ENCODE assay signal across 21 cellular contexts in genomic region chr13:112756081-112756480, GRCh38.
A peak's percentile ranks its signal among the peaks of the same experiment; 100 is the strongest.
DNase-seq lines count a peak whose midpoint lies in the region; FAIRE-seq and TF ChIP-seq lines count a peak whose summit lies in the region.
"Had no signal": no experiment of that assay in that cellular context is flagged by ENCODE, and none has a peak within 500 bp of the region (broad histone marks: within the 10 kb centered on the region; RNA-seq: fewer than 3 reads in every experiment).

No MANE protein-coding gene starts in this region.

- H3K36me3 ChIP-seq in H1 (ENCODE audit: control insufficient read depth in 2 of 4, insufficient read depth in 4 of 4, low read length in 3 of 4) (no peaks in the 10 kb centered on the region), mesodermal cell (ENCODE audit: control insufficient read depth, insufficient read depth, low read length) (peaks cover 2% of the 10 kb centered on the region)

- no peak for FAIRE-seq in H1 (lab: Jason Lieb, UNC)
- FAIRE-seq: GM12878, GM19239 had no signal

- H4K20me1 ChIP-seq in H1 (replicated peaks in 1 of 2; ENCODE audit: control insufficient read depth in 1 of 2, insufficient read depth in 2 of 2, low read length in 2 of 2): peaks cover 0 to 2% of the 10 kb centered on the region in 2 experiments

- no peak for TF ChIP-seq CTCF in H1 (IDR thresholded peaks at IDR 0.05; ENCODE audit: control extremely low read depth in 1 of 3, insufficient read depth in 1 of 3, low read depth in 1 of 3, low read length in 3 of 3)

- no peak for TF ChIP-seq POLR2A in H1 (IDR thresholded peaks at IDR 0.05; ENCODE audit: control extremely low read depth in 1 of 2, low read depth in 2 of 2, low read length in 2 of 2)

- no peak overlapping the region for H3K9ac ChIP-seq in H1 (replicated peaks in 1 of 4; ENCODE audit: extremely low read depth in 1 of 4, low read depth in 3 of 4, low read length in 3 of 4)
- H3K9ac ChIP-seq: BLaER1 treated with 17β-estradiol and CSF1 and Interleukin-3, amounts not matched to agents 10 nM and 100 nM; KMS-11 had no signal

- H3K23me2 ChIP-seq in H1 (ENCODE audit: low read depth, low read length): no peaks in the 10 kb centered on the region

- 0 out of 2 replicates have a peak overlapping the region, but pooled peaks have one; percentile 76 for H4K8ac ChIP-seq in H1 (ENCODE audit: extremely low read depth, insufficient read depth, low read length)

- no peak overlapping the region for H3K23ac ChIP-seq in H1 (ENCODE audit: insufficient read length)

- H3K4me1 ChIP-seq in H1 (replicated peaks in 1 of 4; ENCODE audit: control insufficient read depth in 3 of 4, insufficient read depth in 4 of 4, low read length in 3 of 4) (peaks cover 0 to 7% (median 3%) of the 10 kb centered on the region in 4 experiments; a peak in 3 of 7 replicates), mesodermal cell (ENCODE audit: control insufficient read depth, insufficient read depth, low read length, poor library complexity, severe bottlenecking) (peaks cover 28% of the 10 kb centered on the region)

- H3K14ac ChIP-seq in H1 (ENCODE audit: insufficient read length): no peak overlapping the region

- no peak overlapping the region for H2BK20ac ChIP-seq in H1 (ENCODE audit: low read length)

- H3K18ac ChIP-seq in H1 (ENCODE audit: extremely low read depth, low read length): 0 out of 2 replicates have a peak overlapping the region, but pooled peaks have one; percentile 52

- TF ChIP-seq EP300 in H1 (IDR thresholded peaks at IDR 0.05; ENCODE audit: borderline replicate concordance in 1 of 2, low read depth in 2 of 2, low read length in 2 of 2): no peak

- H2BK120ac ChIP-seq in H1 (replicated peaks; ENCODE audit: low read depth, low read length): no peak overlapping the region

- no peak for TF ChIP-seq RAD21 in H1 (IDR thresholded peaks at IDR 0.05 in 1 of 2, conservative IDR thresholded peaks at IDR 0.05 in 1 of 2; ENCODE audit: low read depth in 2 of 2, low read length in 2 of 2)

- no peak overlapping the region for H2BK15ac ChIP-seq in H1 (ENCODE audit: low read length)

- peaks cover 0 to 51% of the 10 kb centered on the region in 2 experiments; a peak in 2 of 4 replicates for H3K79me2 ChIP-seq in H1 (ENCODE audit: control insufficient read depth in 1 of 2, insufficient read depth in 2 of 2, low read length in 2 of 2)

- no peak overlapping the region for H4K5ac ChIP-seq in H1 (ENCODE audit: insufficient read length, low read depth, low read length)

- peaks cover 6% of the 10 kb centered on the region for H3K79me1 ChIP-seq in H1 (ENCODE audit: low read depth, low read length)

- no peak overlapping the region for H2BK5ac ChIP-seq in H1 (ENCODE audit: low read depth, low read length)

- POLR2A ChIA-PET in H1 (lab: Charles Lee; ENCODE audit: partially characterized antibody): interaction anchor here (0.6 kb wide), 1 partner anchor 148 kb away, joined by 3 read pairs; no protein-coding TSS in a partner anchor

- H3K56ac ChIP-seq in H1 (replicated peaks; ENCODE audit: insufficient read length, low read depth, low read length): no peak overlapping the region

- WGBS in H1 (ENCODE audit: extremely low coverage in 1 of 2, insufficient coverage in 1 of 2, insufficient read length in 1 of 2, insufficient replicate concordance in 2 of 2, low coverage in 1 of 2, low lambda C conversion rate in 2 of 2, missing lambda C conversion rate in 1 of 2), 2 experiments: 97% methylated on average over 7 of the region's 7 CpGs; no CpG with 5 or more reads in 1 of the 2 experiments
- 94 to 98% methylated on average over 6 of the region's 7 CpGs for WGBS in mesodermal cell (ENCODE audit: insufficient coverage in 2 of 2), 2 experiments

- no peak for DNase-seq in H1 (ENCODE audit: low read depth in 1 of 2, low spot score in 2 of 2)
- DNase-seq in stimulated activated CD4-positive, alpha-beta T cell treated with anti-CD3 and anti-CD28 coated beads, Interleukin-1b, Interleukin-23, amount 100 ng/mL, for 48 hours: no peak
- no peak for DNase-seq in mesenteric fat pad (ENCODE audit: low spot score)
- DNase-seq in activated CD8-positive, alpha-beta memory T cell treated with anti-CD3 and anti-CD28 coated beads, Interleukin-2, amount 50 U/mL, for 4 hours: no peak
- DNase-seq: Calu3; CD8-positive, alpha-beta T cell; GF-D8; MV-4-11; NCI-H1694 treated with DMSO at 0.1 percent for 48 hours; NCI-H510A; NCI-H774; OCI-M1; SHP77 had no signal

- H4K91ac ChIP-seq in H1 (replicated peaks; ENCODE audit: insufficient read length, low read length): no peak overlapping the region

- no peak overlapping the region for H2AK5ac ChIP-seq in H1 (ENCODE audit: low read depth, low read length)

- CTCF ChIA-PET in H1 (lab: Charles Lee; ENCODE audit: partially characterized antibody): interaction anchor here (1.4 kb wide), 1 partner anchor 116 kb away, joined by 4 read pairs; no protein-coding TSS in a partner anchor

- H3K27ac ChIP-seq in angular gyrus (ENCODE audit: low read depth, low read length) (peak overlapping the region; percentile 100), H1 (ENCODE audit: low read depth, low read length) (0 out of 2 replicates have a peak overlapping the region, but pooled peaks have one; percentile 23), mesodermal cell (ENCODE audit: low read depth, low read length, severe bottlenecking) (peak overlapping the region; percentile 91), temporal lobe (ENCODE audit: low read depth, low read length) (peak overlapping the region; percentile 99)
- H3K27ac ChIP-seq: BLaER1 treated with 17β-estradiol and CSF1 and Interleukin-3, amounts not matched to agents 10 nM and 100 nM; KMS-11 had no signal

- no peak overlapping the region for H2AFZ ChIP-seq in H1 (ENCODE audit: low read length)
- H2AFZ ChIP-seq: GM23338 had no signal

- no peak overlapping the region for H3K4me2 ChIP-seq in H1 (ENCODE audit: insufficient read depth in 1 of 2, low read depth in 2 of 2, low read length in 2 of 2)
- H3K4me2 ChIP-seq: BLaER1 treated with 17β-estradiol and CSF1 and Interleukin-3, amounts not matched to agents 10 nM and 100 nM; GM23338; KMS-11 had no signal

- no peaks in the 10 kb centered on the region for H3K9me3 ChIP-seq in H1 (ENCODE audit: insufficient read depth in 2 of 2, low read depth in 1 of 2, low read length in 1 of 2)
- peaks cover 5% of the 10 kb centered on the region for H3K9me3 ChIP-seq in mesodermal cell (ENCODE audit: control insufficient read depth, low read length)

- no peak overlapping the region for H2BK12ac ChIP-seq in H1 (ENCODE audit: low read depth, low read length)

- no peak overlapping the region for H3K4ac ChIP-seq in H1 (replicated peaks; ENCODE audit: insufficient read length, low read depth, low read length)

- H3K4me3 ChIP-seq in H1 (ENCODE audit: extremely low read depth in 1 of 4, insufficient read depth in 2 of 4, low read depth in 3 of 4, low read length in 4 of 4) (no peak overlapping the region), mesodermal cell (ENCODE audit: extremely low read depth, insufficient read depth, low read length, poor library complexity, severe bottlenecking) (no peak overlapping the region)
- H3K4me3 ChIP-seq: BLaER1 treated with 17β-estradiol and CSF1 and Interleukin-3, amounts not matched to agents 10 nM and 100 nM; GM12878; GM23338 had no signal

- H3K27me3 ChIP-seq in H1 (replicated peaks in 1 of 4; ENCODE audit: control insufficient read depth in 3 of 4, extremely low read depth in 1 of 4, insufficient read depth in 3 of 4, low read length in 3 of 4): no peaks in the 10 kb centered on the region
- H3K27me3 ChIP-seq: BLaER1 treated with 17β-estradiol and CSF1 and Interleukin-3, amounts not matched to agents 10 nM and 100 nM had no signal

TF ChIP-seq in H1, 55 proteins besides CTCF, POLR2A, EP300 and RAD21:
- TF ChIP-seq HDAC2 (IDR thresholded peaks at IDR 0.05; ENCODE audit: borderline replicate concordance in 1 of 2, low read depth in 2 of 2, low read length in 2 of 2) (no peak), ATF2 (IDR thresholded peaks at IDR 0.05; ENCODE audit: low read length) (no peak), ATF3 (IDR thresholded peaks at IDR 0.05; ENCODE audit: insufficient read depth, low read depth, low read length) (no peak), TAF1 (IDR thresholded peaks at IDR 0.05; ENCODE audit: low read depth, low read length) (no peak), SP1 (IDR thresholded peaks at IDR 0.05; ENCODE audit: low read depth, low read length) (no peak), NRF1 (IDR thresholded peaks at IDR 0.05; ENCODE audit: low read depth, low read length) (no peak), POU5F1 (IDR thresholded peaks at IDR 0.05; ENCODE audit: low read depth, low read length) (no peak), CHD1 (IDR thresholded peaks at IDR 0.05; ENCODE audit: low read depth, low read length) (no peak), FOSL1 (IDR thresholded peaks at IDR 0.05; ENCODE audit: insufficient read depth, low read depth, low read length) (no peak)

Comparison
In these comparisons a context has a peak if more than half of its experiments do, and no peak if none do; other contexts are left out.
1. H3K27ac ChIP-seq: peak in every context shown above with its lines; median percentile 100 in angular gyrus; 99 in temporal lobe; 91 in mesodermal cell; 23 in H1.